Comparison of ENCODE assay signal across 10 cellular contexts in the genomic region with DNA sequence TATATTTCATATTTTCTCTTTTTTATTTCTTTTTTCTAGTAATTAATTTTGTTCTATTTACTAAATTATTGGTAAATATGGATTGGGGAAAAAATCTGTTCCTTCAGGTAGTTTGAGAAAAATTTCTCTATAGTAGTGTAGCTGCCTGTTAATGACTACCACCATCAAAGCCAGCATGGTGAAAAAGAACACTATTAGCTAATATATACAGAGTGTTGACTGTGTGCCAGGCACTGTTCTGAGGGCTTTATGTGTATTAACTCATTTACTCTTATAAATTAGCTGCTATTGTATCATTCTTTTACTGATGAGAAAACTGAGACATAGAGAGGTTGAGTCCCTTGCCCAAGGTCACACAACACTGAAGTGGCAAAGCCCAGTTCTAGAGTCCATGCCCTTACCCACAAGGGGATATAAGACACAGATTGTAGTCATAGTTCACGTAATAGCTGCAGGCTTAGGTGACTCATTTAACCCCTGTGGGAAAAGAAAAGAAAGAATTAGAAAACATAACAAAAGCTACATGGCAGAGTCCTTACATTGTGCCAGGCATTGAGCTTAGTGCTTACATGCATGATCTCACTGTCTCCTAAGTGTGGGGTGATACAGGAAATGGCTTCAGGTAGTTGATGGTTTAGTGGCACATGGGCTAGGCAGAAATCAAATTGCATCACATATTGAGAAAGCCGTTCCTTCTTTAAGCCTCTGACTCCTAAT. TPM values are rescaled to one million over a fixed set of nuclear protein-coding genes. Genes with fewer than 3 reads are reported as not detected.
A peak's percentile ranks its signal among the peaks of the same experiment; 100 is the strongest.
DNase-seq lines count a peak whose midpoint lies in the region; ATAC-seq, FAIRE-seq and TF ChIP-seq lines count a peak whose summit lies in the region.
"Had no signal": no experiment of that assay in that cellular context is flagged by ENCODE, and none has a peak within 500 bp of the region (broad histone marks: within the 10 kb centered on the region; RNA-seq: fewer than 3 reads in every experiment).

No MANE protein-coding gene starts in this region.

- no peak overlapping the region for H2AFZ ChIP-seq in neural progenitor cell (replicated peaks)

- H3K9me3 ChIP-seq in SJSA1 (replicated peaks) (no peaks in the 10 kb centered on the region), neural progenitor cell (ENCODE audit: low read depth) (no peaks in the 10 kb centered on the region)
- H3K9me3 ChIP-seq: prostate gland had no signal

- no peaks in the 10 kb centered on the region for H4K20me1 ChIP-seq in neural progenitor cell (ENCODE audit: low read depth)

- H3K4me2 ChIP-seq in neural progenitor cell, result no peak overlapping the region

- TF ChIP-seq POLR2A in GM12891 (IDR thresholded peaks at IDR 0.05; ENCODE audit: low read depth, low read length), result no peak
- no peak for TF ChIP-seq POLR2A in H54 (IDR thresholded peaks at IDR 0.05; ENCODE audit: low read depth, low read length)

- H3K27ac Mint-ChIP-seq in nephron progenitor cell (no peak overlapping the region), neural progenitor cell (no peak overlapping the region)

- no peaks in the 10 kb centered on the region for H3K27me3 Mint-ChIP-seq in nephron progenitor cell (ENCODE audit: low read depth, poor library complexity)
- H3K27me3 Mint-ChIP-seq in neural progenitor cell (ENCODE audit: insufficient read depth, low read depth), result no peaks in the 10 kb centered on the region

- FAIRE-seq in GM12891 (lab: Jason Lieb, UNC) (peak; percentile 82), H54 (lab: Jason Lieb, UNC) (peak; percentile 90)

- H3F3A ChIP-seq in neural progenitor cell (ENCODE audit: low read depth), result no peaks in the 10 kb centered on the region

- H3K4me1 Mint-ChIP-seq in nephron progenitor cell, result no peaks in the 10 kb centered on the region
- H3K4me1 Mint-ChIP-seq in neural progenitor cell, result peaks cover 5% of the 10 kb centered on the region

- ATAC-seq in HG02840 (IDR thresholded peaks at IDR 0.05; ENCODE audit: low FRiP score, unreplicated experiment), result no peak

- DNase-seq in GM12891 (ENCODE audit: insufficient read length, low spot score) (no peak), H54 (ENCODE audit: insufficient read length, low spot score) (peak; percentile 30), SJSA1 (ENCODE audit: low read depth in 1 of 2, low spot score in 2 of 2) (peak in 1 of 2 experiments; percentile 82), iris pigment epithelial cell (ENCODE audit: low read depth) (peak; percentile 89), GM10266 (ENCODE audit: extremely low spot score) (no peak), nephron progenitor cell (no peak), neural progenitor cell (ENCODE audit: low spot score) (no peak)

- H3K9ac ChIP-seq in neural progenitor cell, result no peak overlapping the region

- no peak overlapping the region for H3K4me3 Mint-ChIP-seq in nephron progenitor cell
- H3K4me3 Mint-ChIP-seq in neural progenitor cell, result no peak overlapping the region

- H3K4me3 ChIP-seq in SJSA1 (no peak overlapping the region), neural progenitor cell (no peak overlapping the region)
- H3K4me3 ChIP-seq: cardiac muscle cell, prostate gland had no signal

- H3K27me3 ChIP-seq in SJSA1 (replicated peaks), result no peaks in the 10 kb centered on the region
- no peaks in the 10 kb centered on the region for H3K27me3 ChIP-seq in neural progenitor cell
- H3K27me3 ChIP-seq: cardiac muscle cell had no signal

- no peaks in the 10 kb centered on the region for H3K79me2 ChIP-seq in neural progenitor cell (ENCODE audit: low read depth)

- no peak for TF ChIP-seq CTCF in GM10266 (IDR thresholded peaks at IDR 0.05; ENCODE audit: control insufficient read depth, insufficient read depth, low read depth, missing control alignments)
- TF ChIP-seq CTCF in nephron progenitor cell (IDR thresholded peaks at IDR 0.05), result no peak
- TF ChIP-seq CTCF in neural progenitor cell (IDR thresholded peaks at IDR 0.05), result no peak

- H3K36me3 ChIP-seq in SJSA1 (no peaks in the 10 kb centered on the region), neural progenitor cell (no peaks in the 10 kb centered on the region)
- H3K36me3 ChIP-seq: cardiac muscle cell, prostate gland had no signal

- peaks cover 14% of the 10 kb centered on the region for H3K4me1 ChIP-seq in SJSA1 (replicated peaks)
- H3K4me1 ChIP-seq in neural progenitor cell, result no peaks in the 10 kb centered on the region
- H3K4me1 ChIP-seq: prostate gland had no signal

- no peaks in the 10 kb centered on the region for H3K9me3 Mint-ChIP-seq in nephron progenitor cell
- no peaks in the 10 kb centered on the region for H3K9me3 Mint-ChIP-seq in neural progenitor cell

- H3K36me3 Mint-ChIP-seq in nephron progenitor cell (ENCODE audit: low read depth), result no peaks in the 10 kb centered on the region
- no peaks in the 10 kb centered on the region for H3K36me3 Mint-ChIP-seq in neural progenitor cell

- H3K27ac ChIP-seq in SJSA1 (peak overlapping the region; percentile 44), neural progenitor cell (no peak overlapping the region)
- H3K27ac ChIP-seq: cardiac muscle cell, prostate gland had no signal

TF ChIP-seq in GM12891, 5 proteins besides CTCF, POLR2A, EP300 and RAD21:
- TF ChIP-seq POU2F2 (IDR thresholded peaks at IDR 0.05; ENCODE audit: low read depth, low read length), result no peak
- TF ChIP-seq PAX5 (IDR thresholded peaks at IDR 0.05; ENCODE audit: insufficient read depth, low read length, severe bottlenecking), result no peak
- TF ChIP-seq POLR2AphosphoS5 (IDR thresholded peaks at IDR 0.05; ENCODE audit: low read depth, low read length), result no peak
- no peak for TF ChIP-seq SPI1 (IDR thresholded peaks at IDR 0.05; ENCODE audit: low read depth, low read length)
- no peak for TF ChIP-seq TAF1 (IDR thresholded peaks at IDR 0.05; ENCODE audit: low read depth, low read length)

RNA-seq across cellular contexts. Expression of a gene that starts 12.2 kb away (rescaled TPM):
- 50.7 TPM for polyA plus RNA-seq in GM12891 (2012; ENCODE audit: low read depth, missing spikeins)
- total RNA-seq in SJSA1 (2014; rRNA removed; shearing (Covaris generic)), result 16.1 and 28.3 TPM in 2 replicates
- 46.2 and 76.7 TPM in 2 replicates for total RNA-seq in neural progenitor cell (ENCODE audit: low replicate concordance)

Comparison
In these comparisons a context has a peak if more than half of its experiments do, and no peak if none do; other contexts are left out.
1. DNase-seq: peak in H54 (single experiment) and iris pigment epithelial cell (single experiment); none in GM12891 (single experiment), GM10266 (single experiment), nephron progenitor cell (single experiment) and neural progenitor cell (single experiment).